Comparison of ENCODE assay signal across 8 cellular contexts in the genomic region with DNA sequence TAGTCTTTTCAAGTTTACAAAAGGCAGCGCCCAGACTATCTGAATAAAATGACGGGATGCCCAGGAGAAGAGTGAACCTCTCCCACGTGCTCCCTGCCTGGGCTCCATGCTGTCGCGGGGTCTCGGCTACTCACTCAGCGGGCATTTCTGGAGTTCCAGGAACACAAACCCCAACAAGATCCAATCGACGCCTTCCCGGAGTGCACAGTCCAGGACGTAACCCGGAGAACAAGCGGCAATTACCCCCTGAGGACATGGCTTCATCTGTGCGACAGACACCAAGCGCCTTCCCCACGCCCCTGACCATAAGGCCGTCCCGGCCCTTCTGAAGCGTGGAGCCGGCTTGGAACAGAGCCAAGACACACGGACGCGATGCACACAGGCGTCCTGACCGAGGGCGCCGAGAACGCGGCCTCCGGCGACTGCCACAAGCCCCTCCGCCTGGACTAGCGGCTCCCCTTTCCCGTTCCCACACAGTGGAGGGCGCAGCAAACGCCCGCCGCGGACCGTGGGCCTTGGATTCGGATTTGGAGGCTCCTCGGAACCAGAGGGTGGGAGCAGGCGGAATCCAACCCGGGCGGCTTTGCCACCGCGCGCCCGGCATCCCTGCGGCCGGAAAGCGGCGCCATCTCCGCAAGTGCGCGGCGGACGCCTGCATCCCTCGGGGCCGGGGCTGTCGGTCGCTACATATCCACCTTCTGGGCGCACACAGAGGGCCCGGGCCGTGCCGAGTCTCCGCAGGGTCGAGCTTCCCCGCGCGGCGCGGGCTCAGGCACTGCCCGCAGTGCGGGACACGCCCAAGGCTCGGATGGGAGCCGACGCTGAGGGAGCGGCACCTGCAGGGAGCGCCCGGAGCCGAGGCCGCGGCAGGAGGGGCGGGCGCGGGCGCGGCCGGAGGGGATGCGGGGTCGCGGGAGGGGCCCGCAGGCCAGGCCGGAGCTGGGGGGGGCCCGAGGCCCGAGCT.
DNase-seq lines count a peak whose midpoint lies in the region; ATAC-seq and TF ChIP-seq lines count a peak whose summit lies in the region.

No MANE protein-coding gene starts in this region.

- H3K27ac ChIP-seq in RWPE1 (peak overlapping the region; percentile 15; the same call in 1 of the 2 replicates), rectal smooth muscle tissue (ENCODE audit: low read depth, low read length) (no peak overlapping the region)

- POLR2A ChIA-PET in RWPE1 (lab: Yijun Ruan, JAX; ENCODE audit: low non-redundant PET): interaction anchor here (0.6 kb wide), 1 partner anchor 21 kb away, joined by 3 read pairs; no protein-coding TSS in a partner anchor

- no peaks in the 10 kb centered on the region for H3K36me3 ChIP-seq in rectal smooth muscle tissue (ENCODE audit: control insufficient read depth, insufficient read depth, low read length)

- H3K4me1 ChIP-seq in rectal smooth muscle tissue (ENCODE audit: control insufficient read depth, insufficient read depth, low read length): peaks cover 6% of the 10 kb centered on the region

- peak; percentile 40 for ATAC-seq in HG03432 (IDR thresholded peaks at IDR 0.05; ENCODE audit: unreplicated experiment)

- H3K9ac ChIP-seq in rectal smooth muscle tissue (ENCODE audit: low read length): peak overlapping the region; percentile 10

- DNase-seq in CD1c-positive myeloid dendritic cell (ENCODE audit: extremely low spot score): peak; percentile 35
- peak; percentile 44 for DNase-seq in GM19238 (ENCODE audit: insufficient read length, low spot score)
- peak; percentile 45 for DNase-seq in RWPE1 (ENCODE audit: low spot score)
- peak; percentile 5 for DNase-seq in amniotic epithelial cell (ENCODE audit: low read depth)
- DNase-seq in hepatic stellate cell (ENCODE audit: low spot score): peak; percentile 40
- no peak for DNase-seq in foreskin melanocyte

- peak overlapping the region; percentile 76 for H3K4me3 ChIP-seq in rectal smooth muscle tissue (ENCODE audit: low read length)

- CTCF ChIA-PET in RWPE1 (lab: Yijun Ruan, JAX): interaction anchor here (0.6 to 1.1 kb wide), 12 partner anchors 10 to 568 kb away, joined by 3 to 6 read pairs (median 3); no protein-coding TSS in a partner anchor

- H3K27me3 ChIP-seq in rectal smooth muscle tissue (ENCODE audit: control insufficient read depth, insufficient read depth, low read length): no peaks in the 10 kb centered on the region

- TF ChIP-seq CTCF in RWPE1 (conservative IDR thresholded peaks at IDR 0.05; ENCODE audit: low read depth): no peak
